ENCODE assay signal across 28 cellular contexts in genomic region chr18:48166336-48166875, GRCh38.
DNase-seq lines count a peak whose midpoint lies in the region; ATAC-seq and TF ChIP-seq lines count a peak whose summit lies in the region.
"Had no signal": no experiment of that assay in that cellular context is flagged by ENCODE, and none has a peak within 500 bp of the region (broad histone marks: within the 10 kb centered on the region; RNA-seq: fewer than 3 reads in every experiment).

No MANE protein-coding gene starts in this region.

- no peak for ATAC-seq in GM18858 (IDR thresholded peaks at IDR 0.05; ENCODE audit: unreplicated experiment)
- ATAC-seq: gastrocnemius medialis; HCT116; naive thymus-derived CD8-positive, alpha-beta T cell had no signal

- H3K9ac ChIP-seq in colonic mucosa (ENCODE audit: low read depth in 2 of 2, low read length in 2 of 2): peak overlapping the region in 1 of 2 donors; percentile 38
- H3K9ac ChIP-seq in mucosa of rectum (ENCODE audit: low read depth in 1 of 2, low read length in 2 of 2): peak overlapping the region in 1 of 2 donors; percentile 41
- H3K9ac ChIP-seq: KMS-11 had no signal

- TF ChIP-seq CTCF in colonic mucosa (IDR thresholded peaks at IDR 0.05): no peak
- no peak for TF ChIP-seq CTCF in tibial nerve (IDR thresholded peaks at IDR 0.05)

- H3K9me3 ChIP-seq in KOPT-K1 (ENCODE audit: insufficient read depth, low read length, poor library complexity, severe bottlenecking) (no peaks in the 10 kb centered on the region), colonic mucosa (no peaks in the 10 kb centered on the region), mucosa of rectum (ENCODE audit: control insufficient read depth in 2 of 2, low read length in 2 of 2) (no peaks in the 10 kb centered on the region), tibial nerve (no peaks in the 10 kb centered on the region)
- H3K9me3 ChIP-seq: gastrocnemius medialis, suprapubic skin had no signal

- 83 to 87% methylated on average over 5 to 8 of the region's 8 CpGs for WGBS in tibial nerve, 2 donors

- DNase-seq in colonic mucosa (no peak), tibial nerve (ENCODE audit: low spot score in 2 of 2) (no peak), HCEC 1CT (no peak), middle frontal gyrus (ENCODE audit: extremely low spot score, low spot score) (no peak)
- DNase-seq: activated CD4-positive, alpha-beta T cell treated with anti-CD3 and anti-CD28 coated beads, Interleukin-2, amount 50 U/mL, for 48 hours; activated CD4-positive, CD25-positive, alpha-beta regulatory T cell treated with anti-CD3 and anti-CD28 coated beads, Interleukin-2, amount 50 U/mL, for 72 hours; activated naive CD4-positive, alpha-beta T cell; C1 segment of cervical spinal cord; cerebellar nuclear complex; DMS153; dorsolateral prefrontal cortex; gastrocnemius medialis; mesendoderm; naive thymus-derived CD8-positive, alpha-beta T cell; NCI-H1417; NCI-H2081; NCI-H226; NCI-H69; occipital lobe; PC-9; SHP77 treated with DMSO at 0.1 percent for 48 hours; stimulated activated naive CD4-positive, alpha-beta T cell had no signal

- H3K36me3 ChIP-seq in KOPT-K1 (ENCODE audit: insufficient read depth, low read length) (no peaks in the 10 kb centered on the region), colonic mucosa (no peaks in the 10 kb centered on the region), mucosa of rectum (ENCODE audit: control insufficient read depth in 2 of 2, insufficient read depth in 2 of 2, low read length in 2 of 2) (no peaks in the 10 kb centered on the region), tibial nerve (no peaks in the 10 kb centered on the region)
- H3K36me3 ChIP-seq: gastrocnemius medialis, suprapubic skin had no signal

- TF ChIP-seq EP300 in tibial nerve (IDR thresholded peaks at IDR 0.05): no peak

- H3K27me3 ChIP-seq in colonic mucosa (no peaks in the 10 kb centered on the region), mucosa of rectum (ENCODE audit: control insufficient read depth in 2 of 2, insufficient read depth in 2 of 2, low read length in 2 of 2) (no peaks in the 10 kb centered on the region), tibial nerve (no peaks in the 10 kb centered on the region)
- H3K27me3 ChIP-seq: dorsolateral prefrontal cortex, gastrocnemius medialis, suprapubic skin had no signal

- H3K4me3 ChIP-seq in colonic mucosa (no peak overlapping the region), mucosa of rectum (ENCODE audit: low read length in 2 of 2) (peak overlapping the region in 1 of 2 donors; percentile 0), tibial nerve (no peak overlapping the region)
- H3K4me3 ChIP-seq: dorsolateral prefrontal cortex, gastrocnemius medialis, PC-9, suprapubic skin had no signal

- intact Hi-C loops in colonic mucosa (cut with DNase I): no loop called here

- peak overlapping the region; percentile 31 for H3K27ac ChIP-seq in KOPT-K1 (ENCODE audit: low read depth, low read length, poor library complexity, severe bottlenecking)
- H3K27ac ChIP-seq in colonic mucosa: peak overlapping the region; percentile 65
- peak overlapping the region; percentile 74 to 87 for H3K27ac ChIP-seq in mucosa of rectum (ENCODE audit: low read depth in 2 of 2, low read length in 2 of 2)
- peak overlapping the region in 3 of 4 donors; percentile 2 to 55 (median 32) for H3K27ac ChIP-seq in tibial nerve
- H3K27ac ChIP-seq: dorsolateral prefrontal cortex, KMS-11, PC-9, suprapubic skin had no signal

- no peak for TF ChIP-seq POLR2A in tibial nerve (IDR thresholded peaks at IDR 0.05)

- H3K4me1 ChIP-seq in colonic mucosa: peaks cover 5% of the 10 kb centered on the region
- peaks cover 45 to 61% of the 10 kb centered on the region in 2 donors for H3K4me1 ChIP-seq in mucosa of rectum (ENCODE audit: control insufficient read depth in 2 of 2, insufficient read depth in 2 of 2, low read length in 2 of 2)
- peaks cover 0 to 80% (median 12%) of the 10 kb centered on the region in 4 donors for H3K4me1 ChIP-seq in tibial nerve
